18 cellular contexts compared by ENCODE assay signal in genomic region chr17:67619555-67619954, GRCh38.
DNase-seq lines count a peak whose midpoint lies in the region; ATAC-seq and TF ChIP-seq lines count a peak whose summit lies in the region.
"Had no signal": no experiment of that assay in that cellular context is flagged by ENCODE, and none has a peak within 500 bp of the region (broad histone marks: within the 10 kb centered on the region; RNA-seq: fewer than 3 reads in every experiment).

No MANE protein-coding gene starts in this region.

- H3K36me3 ChIP-seq in spleen (peaks cover 0 to 8% (median 0%) of the 10 kb centered on the region in 6 donors), ovary (no peaks in the 10 kb centered on the region)

- no peaks in the 10 kb centered on the region for H3K9me3 ChIP-seq in spleen
- no peaks in the 10 kb centered on the region for H3K9me3 ChIP-seq in ovary

- no peak for ATAC-seq in activated T-cell treated with anti-CD3 and anti-CD28 coated beads, Interleukin-2, amount 50 U/mL, for 4 hours
- ATAC-seq in GM18505 (IDR thresholded peaks at IDR 0.05; ENCODE audit: unreplicated experiment) (no peak), HG02763 (IDR thresholded peaks at IDR 0.05; ENCODE audit: unreplicated experiment) (no peak)
- ATAC-seq: Right ventricle myocardium inferior had no signal

- no peaks in the 10 kb centered on the region for H3K27me3 Mint-ChIP-seq in activated T-cell treated with anti-CD3 and anti-CD28 coated beads, Interleukin-2, amount 50 U/mL, for 24 hours
- no peaks in the 10 kb centered on the region for H3K27me3 Mint-ChIP-seq in activated T-cell treated with anti-CD3 and anti-CD28 coated beads, Interleukin-2, amount 50 U/mL, for 4 hours (ENCODE audit: low read depth)

- peak overlapping the region; percentile 70 for H3K27ac Mint-ChIP-seq in activated T-cell treated with anti-CD3 and anti-CD28 coated beads, Interleukin-2, amount 50 U/mL, for 24 hours

- in situ Hi-C loops in G401 (cut with HindIII; ENCODE audit: low sequenced_read_pairs) = no loop called here

- H3K4me3 ChIP-seq in spleen (no peak overlapping the region), ovary (no peak overlapping the region)

- intact Hi-C loops in spleen (cut with DNase I; ENCODE audit: low total_unique reads) = no loop called here
- intact Hi-C loops in ovary (cut with DNase I) = loop anchor here in 1 of 4 donors (5.0 kb wide), 1 partner anchor 242 kb away; the partner anchor contains the start of gene PITPNC1

- H3K4me1 ChIP-seq in spleen = no peaks in the 10 kb centered on the region
- H3K4me1 ChIP-seq in ovary (ENCODE audit: insufficient read depth) = peaks cover 1% of the 10 kb centered on the region

- 94 to 99% (median 98%) methylated on average over 8 to 9 of the region's 9 CpGs for WGBS in spleen, 5 donors
- WGBS in ovary, 3 donors = 97 to 98% (median 98%) methylated on average over 9 of the region's 9 CpGs

- H3K27ac ChIP-seq in spleen = no peak overlapping the region
- no peak overlapping the region for H3K27ac ChIP-seq in ovary

- H3K36me3 Mint-ChIP-seq in activated T-cell treated with anti-CD3 and anti-CD28 coated beads, Interleukin-2, amount 50 U/mL, for 24 hours (ENCODE audit: low read depth) = peaks cover 13% of the 10 kb centered on the region
- H3K36me3 Mint-ChIP-seq in activated T-cell treated with anti-CD3 and anti-CD28 coated beads, Interleukin-2, amount 50 U/mL, for 4 hours (ENCODE audit: insufficient read depth) = peaks cover 8% of the 10 kb centered on the region

- TF ChIP-seq CTCF in spleen (IDR thresholded peaks at IDR 0.05 in 8 of 11, conservative IDR thresholded peaks at IDR 0.05 in 3 of 11) (no peak), ovary (IDR thresholded peaks at IDR 0.05) (no peak)

- H3K4me3 Mint-ChIP-seq in activated T-cell treated with anti-CD3 and anti-CD28 coated beads, Interleukin-2, amount 50 U/mL, for 24 hours = no peak overlapping the region
- H3K4me3 Mint-ChIP-seq in activated T-cell treated with anti-CD3 and anti-CD28 coated beads, Interleukin-2, amount 50 U/mL, for 4 hours = no peak overlapping the region
- H3K4me3 Mint-ChIP-seq: CD14-positive monocyte had no signal

- H3K4me1 Mint-ChIP-seq in activated T-cell treated with anti-CD3 and anti-CD28 coated beads, Interleukin-2, amount 50 U/mL, for 24 hours (ENCODE audit: low read depth) = no peaks in the 10 kb centered on the region
- peaks cover 3% of the 10 kb centered on the region for H3K4me1 Mint-ChIP-seq in activated T-cell treated with anti-CD3 and anti-CD28 coated beads, Interleukin-2, amount 50 U/mL, for 4 hours (ENCODE audit: low read depth)
- H3K4me1 Mint-ChIP-seq: CD14-positive monocyte had no signal

- TF ChIP-seq POLR2A in spleen (IDR thresholded peaks at IDR 0.05) (no peak), GM18505 (IDR thresholded peaks at IDR 0.05; ENCODE audit: borderline replicate concordance, extremely low read depth, insufficient read depth, insufficient read length) (no peak), ovary (IDR thresholded peaks at IDR 0.05) (no peak)

- no peaks in the 10 kb centered on the region for H3K9me3 Mint-ChIP-seq in activated T-cell treated with anti-CD3 and anti-CD28 coated beads, Interleukin-2, amount 50 U/mL, for 24 hours
- H3K9me3 Mint-ChIP-seq in activated T-cell treated with anti-CD3 and anti-CD28 coated beads, Interleukin-2, amount 50 U/mL, for 4 hours = no peaks in the 10 kb centered on the region
- H3K9me3 Mint-ChIP-seq: CD14-positive monocyte had no signal

- H3K27me3 ChIP-seq in spleen (replicated peaks in 1 of 7) = no peaks in the 10 kb centered on the region
- H3K27me3 ChIP-seq in ovary = no peaks in the 10 kb centered on the region

- no peak for TF ChIP-seq EP300 in ovary (IDR thresholded peaks at IDR 0.05)

- DNase-seq in activated T-cell treated with anti-CD3 and anti-CD28 coated beads, Interleukin-2, amount 50 U/mL, for 24 hours = no peak
- no peak for DNase-seq in activated T-cell treated with anti-CD3 and anti-CD28 coated beads, Interleukin-2, amount 50 U/mL, for 4 hours
- peak; percentile 70 for DNase-seq in G401 (ENCODE audit: low spot score)
- peak; percentile 57 for DNase-seq in cerebellar cortex (ENCODE audit: low spot score)
- DNase-seq in spleen = peak; percentile 50
- DNase-seq in ovary = no peak
- DNase-seq: 8988T, COR-L47, DMS53, KG1, NCI-H1105 treated with DMSO at 0.1 percent for 48 hours, NCI-H187, NCI-H446 treated with DMSO at 0.1 percent for 48 hours, NCI-H748 treated with DMSO at 0.1 percent for 48 hours had no signal

Comparison
In these comparisons a context has a peak if more than half of its experiments do, and no peak if none do; other contexts are left out.
1. DNase-seq: peak in G401 (single experiment), cerebellar cortex (single experiment) and spleen (single experiment); none in activated T-cell treated with anti-CD3 and anti-CD28 coated beads, Interleukin-2, amount 50 U/mL, for 24 hours (single experiment), activated T-cell treated with anti-CD3 and anti-CD28 coated beads, Interleukin-2, amount 50 U/mL, for 4 hours (single experiment) and ovary (0 of 5).